In the genomic region with DNA sequence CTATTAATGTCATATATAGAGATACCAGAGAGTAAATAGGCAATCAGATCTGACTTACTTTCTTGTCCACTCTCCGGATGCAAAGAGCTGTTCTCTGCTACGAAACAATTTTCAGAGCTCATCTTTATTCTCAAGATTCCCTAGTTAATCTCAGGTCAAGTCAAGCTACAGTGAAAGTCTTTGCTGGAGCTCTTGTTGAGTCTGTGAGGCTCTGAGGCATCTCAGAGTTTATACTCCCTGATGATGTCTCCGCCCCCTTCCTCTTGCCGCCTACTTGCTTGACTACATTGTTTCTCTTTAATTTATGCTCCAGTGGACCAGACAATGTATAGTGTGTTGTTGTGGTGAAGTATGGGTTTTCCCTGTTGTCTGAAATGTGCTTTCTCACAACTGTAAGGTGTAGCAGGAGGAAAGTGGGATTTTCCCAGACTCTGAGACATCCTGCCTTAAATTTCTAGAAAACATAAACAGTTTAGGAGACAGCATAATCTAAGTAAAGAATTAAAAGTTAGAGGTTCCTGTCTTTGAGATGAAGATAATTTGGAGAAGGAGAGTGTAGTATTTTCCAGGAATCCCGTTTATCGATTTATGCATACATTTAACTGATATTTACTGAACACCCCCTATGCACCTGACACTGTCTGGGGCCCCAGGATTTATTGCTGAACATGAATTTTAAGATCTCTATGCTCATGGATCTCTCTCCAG, we compare ENCODE assay signal across 7 cellular contexts. TPM values are rescaled to one million over a fixed set of nuclear protein-coding genes. Genes with fewer than 3 reads are reported as not detected.
A peak's percentile ranks its signal among the peaks of the same experiment; 100 is the strongest.
DNase-seq lines count a peak whose midpoint lies in the region; ATAC-seq and TF ChIP-seq lines count a peak whose summit lies in the region.

A gene (minus strand): TSS at position 203 of the 708 bp plus-strand sequence. CDS start 81 bp downstream, at position 122.

- H3K4me3 Mint-ChIP-seq in activated CD4-positive, alpha-beta memory T cell treated with anti-CD3 and anti-CD28 coated beads for 36 hours: peak within 1 kb of the TSS; percentile 100
- H3K4me3 Mint-ChIP-seq in endodermal cell: no peak within 1 kb of the TSS

- H3K9me3 Mint-ChIP-seq in activated CD4-positive, alpha-beta memory T cell treated with anti-CD3 and anti-CD28 coated beads for 36 hours: no peaks in the 10 kb centered on the region
- no peaks in the 10 kb centered on the region for H3K9me3 Mint-ChIP-seq in endodermal cell

- peak; percentile 90 for DNase-seq in activated CD4-positive, alpha-beta memory T cell treated with anti-CD3 and anti-CD28 coated beads for 36 hours
- DNase-seq in globus pallidus (ENCODE audit: low spot score) (peak; percentile 33), endodermal cell (no peak), HEK293T (ENCODE audit: extremely low spot score) (no peak)
- peak; percentile 40 to 63 for DNase-seq in stimulated activated CD8-positive, alpha-beta memory T cell treated with anti-CD3 and anti-CD28 coated beads, Interleukin-2, amount 100 ng/mL, for 48 hours (ENCODE audit: low read depth in 2 of 2)

- H3K27me3 ChIP-seq in endodermal cell (ENCODE audit: control insufficient read depth, insufficient read depth, low read length, poor library complexity, severe bottlenecking): no peaks in the 10 kb centered on the region

- H3K27me3 Mint-ChIP-seq in activated CD4-positive, alpha-beta memory T cell treated with anti-CD3 and anti-CD28 coated beads for 36 hours: peaks cover 2% of the 10 kb centered on the region
- H3K27me3 Mint-ChIP-seq in endodermal cell (ENCODE audit: insufficient read depth): no peaks in the 10 kb centered on the region

- H3K4me1 ChIP-seq in endodermal cell (ENCODE audit: control insufficient read depth, insufficient read depth, low read length): no peaks in the 10 kb centered on the region

- 92 to 93% methylated on average over 2 to 6 of the region's 6 CpGs for WGBS in endodermal cell (ENCODE audit: insufficient coverage in 1 of 2, insufficient read length in 1 of 2), 2 experiments

- CTCF ChIA-PET in activated CD4-positive, alpha-beta memory T cell treated with anti-CD3 and anti-CD28 coated beads for 36 hours (lab: Charles Lee): interaction anchor here (0.8 to 3.8 kb wide), 10 partner anchors 10 to 127 kb away, joined by 3 to 74 read pairs (median 6); a partner anchor contains a TSS
- CTCF ChIA-PET in HEK293T (lab: Yijun Ruan, JAX): interaction anchor here (3.0 kb wide), 1 partner anchor 10 kb away, joined by 10 read pairs; no protein-coding TSS in a partner anchor

- ATAC-seq in GM19452 (IDR thresholded peaks at IDR 0.05; ENCODE audit: unreplicated experiment): peak; percentile 34
- peak; percentile 42 for ATAC-seq in HG03565 (IDR thresholded peaks at IDR 0.05; ENCODE audit: unreplicated experiment)

- POLR2A ChIA-PET in activated CD4-positive, alpha-beta memory T cell treated with anti-CD3 and anti-CD28 coated beads for 36 hours (lab: Charles Lee): interaction anchor here (0.5 to 13.1 kb wide), 17 partner anchors 10 to 451 kb away, joined by 3 to 277 read pairs (median 23); a partner anchor contains a TSS
- POLR2A ChIA-PET in HEK293T (lab: Yijun Ruan, JAX): no interaction called here

- peak within 1 kb of the TSS; percentile 99 for H3K27ac Mint-ChIP-seq in activated CD4-positive, alpha-beta memory T cell treated with anti-CD3 and anti-CD28 coated beads for 36 hours
- no peak within 1 kb of the TSS for H3K27ac Mint-ChIP-seq in endodermal cell

- no peak within 1 kb of the TSS for H3K9ac ChIP-seq in endodermal cell (ENCODE audit: extremely low read depth, low read length, poor library complexity, severe bottlenecking)

- H3K9me3 ChIP-seq in endodermal cell (ENCODE audit: control insufficient read depth, low read length): no peaks in the 10 kb centered on the region

- no peaks in the 10 kb centered on the region for H3K36me3 ChIP-seq in endodermal cell (ENCODE audit: control insufficient read depth, insufficient read depth, low read length)

- H3K36me3 Mint-ChIP-seq in activated CD4-positive, alpha-beta memory T cell treated with anti-CD3 and anti-CD28 coated beads for 36 hours: peaks cover 48% of the 10 kb centered on the region
- H3K36me3 Mint-ChIP-seq in endodermal cell (ENCODE audit: low read depth): no peaks in the 10 kb centered on the region

- intact Hi-C loops in activated CD4-positive, alpha-beta memory T cell treated with anti-CD3 and anti-CD28 coated beads for 36 hours (cut with micrococcal nuclease): loop anchor here (1.0 to 2.0 kb wide), 5 partner anchors 9 to 111 kb away; a partner anchor contains a TSS

- H3K27ac ChIP-seq in endodermal cell (ENCODE audit: low read depth, low read length): no peak within 1 kb of the TSS

- no peak within 1 kb of the TSS for H3K4me3 ChIP-seq in endodermal cell (ENCODE audit: low read length)

- no peak for TF ChIP-seq CTCF in endodermal cell (conservative IDR thresholded peaks at IDR 0.05)

- H3K4me1 Mint-ChIP-seq in activated CD4-positive, alpha-beta memory T cell treated with anti-CD3 and anti-CD28 coated beads for 36 hours (ENCODE audit: low read depth): peaks cover 52% of the 10 kb centered on the region
- H3K4me1 Mint-ChIP-seq in endodermal cell: peaks cover 2% of the 10 kb centered on the region

TF ChIP-seq in HEK293T, 16 proteins besides CTCF, POLR2A, EP300 and RAD21:
- no peak for TF ChIP-seq FOXA1 (IDR thresholded peaks at IDR 0.05)
- TF ChIP-seq, protein P1, sequence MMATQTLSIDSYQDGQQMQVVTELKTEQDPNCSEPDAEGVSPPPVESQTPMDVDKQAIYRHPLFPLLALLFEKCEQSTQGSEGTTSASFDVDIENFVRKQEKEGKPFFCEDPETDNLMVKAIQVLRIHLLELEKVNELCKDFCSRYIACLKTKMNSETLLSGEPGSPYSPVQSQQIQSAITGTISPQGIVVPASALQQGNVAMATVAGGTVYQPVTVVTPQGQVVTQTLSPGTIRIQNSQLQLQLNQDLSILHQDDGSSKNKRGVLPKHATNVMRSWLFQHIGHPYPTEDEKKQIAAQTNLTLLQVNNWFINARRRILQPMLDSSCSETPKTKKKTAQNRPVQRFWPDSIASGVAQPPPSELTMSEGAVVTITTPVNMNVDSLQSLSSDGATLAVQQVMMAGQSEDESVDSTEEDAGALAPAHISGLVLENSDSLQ (IDR thresholded peaks at IDR 0.05): no peak
- TF ChIP-seq SP1 (IDR thresholded peaks at IDR 0.05): no peak
- TF ChIP-seq NFRKB (IDR thresholded peaks at IDR 0.05): no peak

RNA-seq across cellular contexts. Expression of the gene that starts here (rescaled TPM):
- 100 to 1,000 TPM; 118 to 120 TPM for total RNA-seq in activated CD4-positive, alpha-beta memory T cell treated with anti-CD3 and anti-CD28 coated beads for 36 hours
- not detected for total RNA-seq in endodermal cell
- not detected for polyA plus RNA-seq in endodermal cell (2013, experiment 1 of 2)
- polyA plus RNA-seq in endodermal cell (2013, experiment 2 of 2): not detected

Comparison
In these comparisons a context has a peak if more than half of its experiments do, and no peak if none do; other contexts are left out.
1. RNA of the gene that starts here (total RNA-seq): 118 to 120 TPM in activated CD4-positive, alpha-beta memory T cell treated with anti-CD3 and anti-CD28 coated beads for 36 hours; not detected in endodermal cell; every median in the first group is over 100 times any median in the second.
2. DNase-seq: peak in activated CD4-positive, alpha-beta memory T cell treated with anti-CD3 and anti-CD28 coated beads for 36 hours (single experiment), globus pallidus (single experiment) and stimulated activated CD8-positive, alpha-beta memory T cell treated with anti-CD3 and anti-CD28 coated beads, Interleukin-2, amount 100 ng/mL, for 48 hours (2 of 2); none in endodermal cell (single experiment) and HEK293T (single experiment).